ENCODE assay signal across 1 cellular context in genomic region chr16:11743308-11744074, GRCh38.
TF ChIP-seq lines count a peak whose summit lies in the region.

No MANE protein-coding gene starts in this region.

TF ChIP-seq in K562, 482 proteins besides CTCF, POLR2A, EP300 and RAD21 (continued from another document and continues in another):
- TF ChIP-seq ADNP (tag; IDR thresholded peaks at IDR 0.05) (peak; percentile 65; the same call in 1 of the 2 replicates), MTA1 (IDR thresholded peaks at IDR 0.05; ENCODE audit: borderline replicate concordance) (0 out of 2 replicates have a peak, but pooled peaks have one; percentile 9), RNF219 (CRISPR knock-in tag; IDR thresholded peaks at IDR 0.05) (no peak), MEF2D (tag; conservative IDR thresholded peaks at IDR 0.05; ENCODE audit: low read depth) (0 out of 2 replicates have a peak, but pooled peaks have one; percentile 46), ZNF695 (CRISPR knock-in tag; IDR thresholded peaks at IDR 0.05) (no peak), ZFP36 (IDR thresholded peaks at IDR 0.05; ENCODE audit: low read depth, low read length, partially characterized antibody) (no peak), PRDM10 (IDR thresholded peaks at IDR 0.05; ENCODE audit: partially characterized antibody) (peak; percentile 33), ZNF12 (CRISPR knock-in tag; IDR thresholded peaks at IDR 0.05) (no peak), ZZZ3 (IDR thresholded peaks at IDR 0.05) (no peak), NRF1 (conservative IDR thresholded peaks at IDR 0.05 in 1 of 2, IDR thresholded peaks at IDR 0.05 in 1 of 2) (no peak), MTA3 (IDR thresholded peaks at IDR 0.05; ENCODE audit: borderline replicate concordance) (no peak), CBX8 (IDR thresholded peaks at IDR 0.05; ENCODE audit: borderline replicate concordance, extremely low read depth, low read depth, low read length, poor library complexity, severe bottlenecking) (no peak), ZFP91 (CRISPR knock-in tag; IDR thresholded peaks at IDR 0.05) (no peak), POLR2AphosphoS2 (IDR thresholded peaks at IDR 0.05; ENCODE audit: low read length) (no peak), HDAC2 (IDR thresholded peaks at IDR 0.05) (peak; percentile 66; the same call in 1 of the 2 replicates), ZNF133 (CRISPR knock-in tag; IDR thresholded peaks at IDR 0.05) (no peak), ZNF347 (CRISPR knock-in tag; IDR thresholded peaks at IDR 0.05; ENCODE audit: low read depth) (no peak), HOXB6 (CRISPR knock-in tag; IDR thresholded peaks at IDR 0.05; ENCODE audit: borderline replicate concordance) (no peak), HDAC6 (IDR thresholded peaks at IDR 0.05; ENCODE audit: low read depth, low read length) (no peak), GABPA (tag; conservative IDR thresholded peaks at IDR 0.05; ENCODE audit: low read depth) (peak; percentile 74), DNMT1 (IDR thresholded peaks at IDR 0.05) (no peak), MGA (IDR thresholded peaks at IDR 0.05) (peak; percentile 68), CUX1 (CRISPR knock-in tag; IDR thresholded peaks at IDR 0.05) (0 out of 2 replicates have a peak, but pooled peaks have one; percentile 37), KDM1A (IDR thresholded peaks at IDR 0.05) (peak; percentile 75 to 78), ZNF239 (CRISPR knock-in tag; IDR thresholded peaks at IDR 0.05) (no peak), KDM5B (IDR thresholded peaks at IDR 0.05; ENCODE audit: insufficient replicate concordance, low read depth, low read length) (no peak), NR2C2 (CRISPR knock-in tag; IDR thresholded peaks at IDR 0.05) (no peak), NR2C2 (tag; IDR thresholded peaks at IDR 0.05) (peak; percentile 81), ZNF280B (CRISPR knock-in tag; IDR thresholded peaks at IDR 0.05) (no peak), CHD4 (IDR thresholded peaks at IDR 0.05; ENCODE audit: insufficient read depth, insufficient replicate concordance, low read depth, low read length, poor library complexity, severe bottlenecking) (peak; percentile 39)
